8 cellular contexts compared by ENCODE assay signal in the genomic region with DNA sequence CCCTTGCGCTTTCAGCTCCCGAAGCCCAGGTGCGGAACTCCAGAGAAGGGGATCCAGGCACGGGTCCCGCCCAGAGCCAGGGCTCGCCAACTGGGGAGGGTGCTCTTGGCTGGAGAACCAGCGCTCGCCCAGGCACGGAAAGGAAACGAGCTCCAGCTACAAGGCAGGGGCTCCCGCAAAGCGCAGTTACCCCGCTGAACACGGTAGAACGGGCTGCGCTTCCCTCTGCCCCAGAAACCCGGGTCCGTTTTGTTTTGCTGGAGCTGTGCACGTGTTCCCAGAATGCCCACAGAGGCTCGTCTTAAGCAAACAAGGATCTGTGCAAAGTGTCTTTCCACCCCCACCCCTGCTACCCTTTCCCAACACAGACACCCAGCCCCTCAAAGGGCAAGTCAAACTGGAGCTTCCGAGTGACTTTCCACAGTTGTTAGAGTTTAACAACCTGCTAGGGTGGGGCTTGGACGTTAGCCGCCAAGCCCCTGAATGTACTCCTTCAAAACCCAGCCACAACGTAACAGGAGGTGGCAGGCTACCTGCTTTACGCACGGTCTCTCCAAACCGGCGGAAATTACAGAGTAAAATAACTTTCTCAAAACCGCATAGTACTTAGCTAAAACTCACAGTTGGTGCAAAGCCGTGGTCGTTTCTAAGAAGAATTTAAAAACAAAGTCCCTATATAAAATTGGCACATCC. TPM values are rescaled to one million over a fixed set of nuclear protein-coding genes. Genes with fewer than 3 reads are reported as not detected.
DNase-seq lines count a peak whose midpoint lies in the region; ATAC-seq lines count a peak whose summit lies in the region.

No MANE protein-coding gene starts in this region.

- H3K36me3 Mint-ChIP-seq in activated CD4-positive, alpha-beta memory T cell treated with anti-CD3 and anti-CD28 coated beads, Interleukin-2, amount 10 ng/mL, durations not matched to agents 7 days and 5 days (ENCODE audit: low read depth): peaks cover 36% of the 10 kb centered on the region
- H3K36me3 Mint-ChIP-seq in memory B cell: peaks cover 1% of the 10 kb centered on the region

- H3K9me3 ChIP-seq in ectodermal cell (ENCODE audit: control insufficient read depth, low read length): no peaks in the 10 kb centered on the region

- DNase-seq in SHP77 (lab: John Stamatoyannopoulos, UW): peak; percentile 23 to 24
- DNase-seq in SHP77 treated with DMSO at 0.1 percent for 48 hours (lab: John Stamatoyannopoulos, UW): no peak
- DNase-seq in NCI-H1417 treated with DMSO at 0.1 percent for 48 hours (lab: John Stamatoyannopoulos, UW): peak; percentile 3
- DNase-seq in activated CD4-positive, alpha-beta memory T cell treated with anti-CD3 and anti-CD28 coated beads, Interleukin-2, amount 10 ng/mL, durations not matched to agents 7 days and 5 days: peak; percentile 71
- DNase-seq in memory B cell (ENCODE audit: low spot score in 2 of 2): peak; percentile 3 to 34
- DNase-seq in stimulated activated CD8-positive, alpha-beta memory T cell treated with anti-CD3 and anti-CD28 coated beads, Interleukin-15, amount 100 ng/mL, for 24 hours (ENCODE audit: low read depth): peak; percentile 13
- no peak for DNase-seq in NCI-H1436 (lab: John Stamatoyannopoulos, UW)

- peaks cover 57% of the 10 kb centered on the region for H3K4me1 Mint-ChIP-seq in activated CD4-positive, alpha-beta memory T cell treated with anti-CD3 and anti-CD28 coated beads, Interleukin-2, amount 10 ng/mL, durations not matched to agents 7 days and 5 days
- H3K4me1 Mint-ChIP-seq in memory B cell: peaks cover 21% of the 10 kb centered on the region

- 4 to 5% methylated on average over 31 of the region's 31 CpGs for WGBS in ectodermal cell, 2 experiments

- H3K4me3 Mint-ChIP-seq in activated CD4-positive, alpha-beta memory T cell treated with anti-CD3 and anti-CD28 coated beads, Interleukin-2, amount 10 ng/mL, durations not matched to agents 7 days and 5 days: peak overlapping the region; percentile 90
- peak overlapping the region; percentile 96 for H3K4me3 Mint-ChIP-seq in memory B cell

- no peaks in the 10 kb centered on the region for H3K9me3 Mint-ChIP-seq in activated CD4-positive, alpha-beta memory T cell treated with anti-CD3 and anti-CD28 coated beads, Interleukin-2, amount 10 ng/mL, durations not matched to agents 7 days and 5 days
- no peaks in the 10 kb centered on the region for H3K9me3 Mint-ChIP-seq in memory B cell

- POLR2A ChIA-PET in activated CD4-positive, alpha-beta memory T cell treated with anti-CD3 and anti-CD28 coated beads, Interleukin-2, amount 10 ng/mL, durations not matched to agents 7 days and 5 days (lab: Charles Lee): interaction anchor here (0.8 to 6.2 kb wide), 36 partner anchors 7 to 193 kb away, joined by 3 to 182 read pairs (median 6); a partner anchor contains a TSS

- no peaks in the 10 kb centered on the region for H3K4me1 ChIP-seq in ectodermal cell (ENCODE audit: control insufficient read depth, insufficient read depth, low read length)

- ATAC-seq in memory B cell (ENCODE audit: low read depth): peak; percentile 21

- H3K27ac ChIP-seq in ectodermal cell (ENCODE audit: insufficient read depth, low read depth, low read length, poor library complexity, severe bottlenecking): no peak overlapping the region

- H3K36me3 ChIP-seq in ectodermal cell (ENCODE audit: control insufficient read depth, insufficient read depth, low read length): no peaks in the 10 kb centered on the region

- CTCF ChIA-PET in activated CD4-positive, alpha-beta memory T cell treated with anti-CD3 and anti-CD28 coated beads, Interleukin-2, amount 10 ng/mL, durations not matched to agents 7 days and 5 days (lab: Charles Lee): interaction anchor here (0.6 to 6.7 kb wide), 25 partner anchors 8 to 139 kb away, joined by 3 to 64 read pairs (median 5); a partner anchor contains a TSS

- peak overlapping the region; percentile 99 for H3K27ac Mint-ChIP-seq in activated CD4-positive, alpha-beta memory T cell treated with anti-CD3 and anti-CD28 coated beads, Interleukin-2, amount 10 ng/mL, durations not matched to agents 7 days and 5 days
- H3K27ac Mint-ChIP-seq in memory B cell: peak overlapping the region; percentile 90

- peaks cover 18% of the 10 kb centered on the region for H3K27me3 ChIP-seq in ectodermal cell (ENCODE audit: control insufficient read depth, insufficient read depth, low read length, poor library complexity, severe bottlenecking)

- H3K4me3 ChIP-seq in ectodermal cell (ENCODE audit: insufficient read depth, low read depth, low read length): peak overlapping the region; percentile 66

- H3K27me3 Mint-ChIP-seq in activated CD4-positive, alpha-beta memory T cell treated with anti-CD3 and anti-CD28 coated beads, Interleukin-2, amount 10 ng/mL, durations not matched to agents 7 days and 5 days: no peaks in the 10 kb centered on the region
- H3K27me3 Mint-ChIP-seq in memory B cell: no peaks in the 10 kb centered on the region

RNA-seq across cellular contexts. Expression of a gene that starts 0.8 kb away (rescaled TPM):
- total RNA-seq in activated CD4-positive, alpha-beta memory T cell treated with anti-CD3 and anti-CD28 coated beads, Interleukin-2, amount 10 ng/mL, durations not matched to agents 7 days and 5 days: 10 to 100 TPM; 43.8 to 48.4 TPM
- 5.8 TPM for polyA plus RNA-seq in ectodermal cell (2013, experiment 1 of 4)
- polyA plus RNA-seq in ectodermal cell (2013, experiment 2 of 4): 5.3 TPM
- polyA plus RNA-seq in ectodermal cell (2013, experiment 3 of 4): 4.1 TPM
- 4.1 TPM for polyA plus RNA-seq in ectodermal cell (2013, experiment 4 of 4)

Comparison
In these comparisons a context has a peak if more than half of its experiments do, and no peak if none do; other contexts are left out.
1. DNase-seq: peak in SHP77 (2 of 2), NCI-H1417 treated with DMSO at 0.1 percent for 48 hours (single experiment), activated CD4-positive, alpha-beta memory T cell treated with anti-CD3 and anti-CD28 coated beads, Interleukin-2, amount 10 ng/mL, durations not matched to agents 7 days and 5 days (single experiment), memory B cell (2 of 2) and stimulated activated CD8-positive, alpha-beta memory T cell treated with anti-CD3 and anti-CD28 coated beads, Interleukin-15, amount 100 ng/mL, for 24 hours (single experiment); none in SHP77 treated with DMSO at 0.1 percent for 48 hours (single experiment) and NCI-H1436 (single experiment).